19 cellular contexts compared by ENCODE assay signal in the genomic region with DNA sequence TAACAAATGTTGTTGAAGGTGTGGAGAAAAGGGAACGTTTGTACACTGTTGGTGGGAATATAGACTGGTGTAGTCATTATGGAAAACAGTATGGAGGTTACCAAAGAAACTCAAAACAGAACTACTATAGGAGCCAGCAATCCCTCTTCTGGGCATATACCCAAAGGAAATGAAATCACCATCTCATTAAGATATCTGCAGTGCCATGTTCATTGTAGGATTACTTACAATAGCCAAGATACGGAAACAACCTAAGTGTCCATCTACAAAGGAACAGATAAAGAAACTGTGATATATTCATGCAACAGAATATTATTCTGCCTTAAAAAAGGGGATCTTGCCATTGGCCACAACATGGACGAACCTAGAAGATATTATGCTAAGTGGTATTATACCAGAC. TPM values are rescaled to one million over a fixed set of nuclear protein-coding genes. Genes with fewer than 3 reads are reported as not detected.
DNase-seq lines count a peak whose midpoint lies in the region; ATAC-seq lines count a peak whose summit lies in the region.
"Had no signal": no experiment of that assay in that cellular context is flagged by ENCODE, and none has a peak within 500 bp of the region (broad histone marks: within the 10 kb centered on the region; RNA-seq: fewer than 3 reads in every experiment).

No MANE protein-coding gene starts in this region.

- peaks cover 6% of the 10 kb centered on the region; the same call in 1 of the 2 replicates for H3F3A ChIP-seq in GM23248 (ENCODE audit: insufficient read depth)

- peak; percentile 47 for DNase-seq in GM23248
- peak; percentile 57 for DNase-seq in RPMI7951 (ENCODE audit: low read depth)
- DNase-seq in dermis blood vessel endothelial cell: peak; percentile 87
- DNase-seq in pulmonary artery endothelial cell (ENCODE audit: low read depth, low spot score): peak; percentile 78
- DNase-seq in CD1c-positive myeloid dendritic cell (ENCODE audit: extremely low spot score): no peak
- no peak for DNase-seq in activated gamma-delta T cell treated with Interleukin-2 at 50 U/mL for 16 hours
- DNase-seq: CD4-positive, CD25-positive, alpha-beta regulatory T cell; COR-L47; DMS 273 treated with DMSO at 0.1 percent for 48 hours; NCI-H1105 treated with DMSO at 0.1 percent for 48 hours; NCI-H1694 treated with DMSO at 0.1 percent for 48 hours; NCI-H2107; NCI-H524; NCI-H82; SIG-M5 had no signal

- peaks cover 98% of the 10 kb centered on the region for H3K79me2 ChIP-seq in GM23248 (ENCODE audit: insufficient read depth)

- H3K9me3 ChIP-seq in GM23248 (ENCODE audit: low read depth): no peaks in the 10 kb centered on the region

- in situ Hi-C loops in GM23248 (cut with MboI): no loop called here

- H3K4me3 ChIP-seq in GM23248: no peak overlapping the region
- H3K4me3 ChIP-seq: GM12878 had no signal

- H3K36me3 ChIP-seq in GM23248 (ENCODE audit: low read depth): no peaks in the 10 kb centered on the region

- no peaks in the 10 kb centered on the region for H3K27me3 ChIP-seq in GM23248 (replicated peaks; ENCODE audit: insufficient read depth)

- WGBS in GM23248 (ENCODE audit: low coverage in 1 of 2, low lambda C conversion rate in 2 of 2, missing lambda C conversion rate in 2 of 2), 2 experiments: 90 to 96% methylated on average over 3 of the region's 3 CpGs

- H3K9me2 ChIP-seq in GM23248 (ENCODE audit: insufficient read depth): no peaks in the 10 kb centered on the region

- H3K4me1 ChIP-seq in GM23248 (ENCODE audit: insufficient read depth): peaks cover 11% of the 10 kb centered on the region

- no peak overlapping the region for H3K9ac ChIP-seq in GM23248

- H3K4me2 ChIP-seq in GM23248 (ENCODE audit: unreplicated experiment): no peak overlapping the region

- no peaks in the 10 kb centered on the region for H4K20me1 ChIP-seq in GM23248 (ENCODE audit: insufficient read depth)

- H2AFZ ChIP-seq in GM23248: no peak overlapping the region

- no peak overlapping the region for H3K27ac ChIP-seq in GM23248
- H3K27ac ChIP-seq: RWPE1 had no signal

- ATAC-seq in HG03342 (IDR thresholded peaks at IDR 0.05; ENCODE audit: unreplicated experiment) (no peak), HG02759 (IDR thresholded peaks at IDR 0.05; ENCODE audit: unreplicated experiment) (no peak)

RNA-seq across cellular contexts. Expression of a gene that starts 22.2 kb away (rescaled TPM):
- total RNA-seq in GM23248 (2014; rRNA removed; shearing (Covaris generic)): 61.0 and 83.8 TPM in 2 replicates
- 22.0 and 24.1 TPM in 2 replicates for polyA plus RNA-seq in GM23248 (2016; fragmentation: Nextera tagmentation; extraction: Ambion mirVana)
- total RNA-seq in RPMI7951 (2014; rRNA removed; shearing (Covaris generic)): 39.1 and 54.3 TPM in 2 replicates
- total RNA-seq in dermis blood vessel endothelial cell: 88.2 and 118 TPM in 2 replicates
- total RNA-seq in pulmonary artery endothelial cell: 138 and 142 TPM in 2 replicates
- total RNA-seq: CD4-positive, CD25-positive, alpha-beta regulatory T cell had no signal
- polyA plus RNA-seq: CD4-positive, CD25-positive, alpha-beta regulatory T cell had no signal

Comparison
In these comparisons a context has a peak if more than half of its experiments do, and no peak if none do; other contexts are left out.
1. DNase-seq: peak in GM23248 (single experiment), RPMI7951 (single experiment), dermis blood vessel endothelial cell (single experiment) and pulmonary artery endothelial cell (single experiment); none in CD1c-positive myeloid dendritic cell (single experiment) and activated gamma-delta T cell treated with Interleukin-2 at 50 U/mL for 16 hours (single experiment).